ENCODE assay signal across 8 cellular contexts in genomic region chr20:63653041-63653973, GRCh38. TPM values are rescaled to one million over a fixed set of nuclear protein-coding genes. Genes with fewer than 3 reads are reported as not detected.
DNase-seq lines count a peak whose midpoint lies in the region; ATAC-seq, FAIRE-seq and TF ChIP-seq lines count a peak whose summit lies in the region.

TSS of gene STMN3 (minus strand) at chr20:63653424. CDS start at chr20:63653345, 79 bp downstream.

- no peak for FAIRE-seq in GM18507 (lab: Jason Lieb, UNC)

- H2AFZ ChIP-seq in mammary epithelial cell (ENCODE audit: low read depth, low read length) = peak within 1 kb of the TSS; percentile 58

- 9% methylated on average over 11 of the region's 73 CpGs for whole genome bisulfite sequencing in mammary epithelial cell (ENCODE audit: low coverage, missing lambda C conversion rate)

- peaks cover 22% of the 10 kb centered on the region for H3K4me1 ChIP-seq in mammary epithelial cell (ENCODE audit: insufficient read depth, low read length)
- H3K4me1 ChIP-seq in iPS-15b (ENCODE audit: control insufficient read depth, insufficient read depth, low read length) = peaks cover 4% of the 10 kb centered on the region

- H3K79me2 ChIP-seq in mammary epithelial cell (ENCODE audit: insufficient read depth, low read length) = no peaks in the 10 kb centered on the region

- no peaks in the 10 kb centered on the region for H4K20me1 ChIP-seq in mammary epithelial cell (ENCODE audit: insufficient read depth, low read length)

- no peak; the same call in 1 of the 2 replicates for TF ChIP-seq CTCF in VCaP (conservative IDR thresholded peaks at IDR 0.05)
- TF ChIP-seq CTCF in mammary epithelial cell (conservative IDR thresholded peaks at IDR 0.05 in 1 of 2, IDR thresholded peaks at IDR 0.05 in 1 of 2; ENCODE audit: extremely low read depth in 1 of 2, insufficient read depth in 1 of 2, low read depth in 1 of 2, low read length in 2 of 2) = no peak

- H3K27me3 ChIP-seq in mammary epithelial cell (ENCODE audit: insufficient read depth, low read length) (no peaks in the 10 kb centered on the region), iPS-15b (ENCODE audit: control insufficient read depth, insufficient read depth, low read length) (peaks cover 5% of the 10 kb centered on the region)

- H3K36me3 ChIP-seq in mammary epithelial cell (ENCODE audit: insufficient read depth, low read length) (no peaks in the 10 kb centered on the region), iPS-15b (ENCODE audit: control insufficient read depth, insufficient read depth, low read length) (no peaks in the 10 kb centered on the region)

- intact Hi-C loops in mammary epithelial cell (cut with micrococcal nuclease) = loop anchor here (10.0 kb wide), 1 partner anchor 119 kb away; the partner anchor contains the start of gene PTK6

- no peak for ATAC-seq in GM18868 (IDR thresholded peaks at IDR 0.05; ENCODE audit: unreplicated experiment)

- H3K4me3 ChIP-seq in mammary epithelial cell (replicated peaks in 1 of 3; ENCODE audit: insufficient read depth in 1 of 3, low read depth in 2 of 3, low read length in 3 of 3) = peak within 1 kb of the TSS; percentile 34 to 57 (median 43)
- peak within 1 kb of the TSS; percentile 61 for H3K4me3 ChIP-seq in iPS-15b (ENCODE audit: low read depth, low read length)

- BruUV-seq in mammary epithelial cell (replicated peaks; lab: Mats Ljungman, UMichigan) = no TSS peak

- DNase-seq in GM18507 (ENCODE audit: extremely low spot score, insufficient read length, low read depth) (peak; percentile 46), NCI-H2171 treated with DMSO at 0.1 percent for 48 hours (lab: John Stamatoyannopoulos, UW) (peak; percentile 98), mammary epithelial cell (peak; percentile 77), retina (peak; percentile 94)
- no peak for DNase-seq in NK-92 treated with Interleukin-12 subunit alpha and Interleukin-12 subunit beta, amount 100 ng/mL, for 24 hours (lab: John Stamatoyannopoulos, UW)

- H3K9ac ChIP-seq in mammary epithelial cell (ENCODE audit: insufficient read depth, low read length) (no peak within 1 kb of the TSS), iPS-15b (ENCODE audit: low read depth, low read length) (peak within 1 kb of the TSS; percentile 28)

- H3K9me3 ChIP-seq in mammary epithelial cell (replicated peaks; ENCODE audit: insufficient read depth, low read length) = no peaks in the 10 kb centered on the region
- H3K9me3 ChIP-seq in iPS-15b (ENCODE audit: control insufficient read depth, insufficient read depth, low read length) = no peaks in the 10 kb centered on the region

- peak within 1 kb of the TSS; percentile 95 for H3K4me2 ChIP-seq in mammary epithelial cell (ENCODE audit: insufficient read depth, low read depth, low read length)

- CTCF ChIA-PET in mammary epithelial cell (lab: Charles Lee; ENCODE audit: low non-redundant PET) = interaction anchor here (0.5 kb wide), 1 partner anchor 327 kb away, joined by 5 read pairs; no protein-coding TSS in a partner anchor

- H3K27ac ChIP-seq in VCaP (peak within 1 kb of the TSS; percentile 97), mammary epithelial cell (ENCODE audit: insufficient read depth, low read depth, low read length) (no peak within 1 kb of the TSS)

- dilution Hi-C loops in mammary epithelial cell (cut with HindIII; ENCODE audit: low sequenced_read_pairs) = no loop called here

- in situ Hi-C loops in mammary epithelial cell (cut with MboI; ENCODE audit: low sequenced_read_pairs in 2 of 2) = no loop called here

RNA-seq across cellular contexts. Expression of gene STMN3, which starts in this region (rescaled TPM):
- 1 to 10 TPM; 7.5 to 8.5 TPM for total RNA-seq in mammary epithelial cell
- polyA plus RNA-seq in mammary epithelial cell = 15.2 TPM
- polyA minus RNA-seq in mammary epithelial cell = 10.4 TPM
